ENCODE assay signal across 8 cellular contexts in genomic region chr7:90119178-90119971, GRCh38. TPM values are rescaled to one million over a fixed set of nuclear protein-coding genes. Genes with fewer than 3 reads are reported as not detected.
DNase-seq lines count a peak whose midpoint lies in the region; ATAC-seq and TF ChIP-seq lines count a peak whose summit lies in the region.

No MANE protein-coding gene starts in this region.

- no peaks in the 10 kb centered on the region for H3K27me3 ChIP-seq in right cardiac atrium (ENCODE audit: control insufficient read depth, insufficient read depth)

- peak; percentile 43 for ATAC-seq in activated naive CD8-positive, alpha-beta T cell treated with anti-CD3 and anti-CD28 coated beads, Interleukin-2, amount 50 U/mL, for 24 hours
- peak; percentile 95 for ATAC-seq in right cardiac atrium
- no peak for ATAC-seq in HG03135 (IDR thresholded peaks at IDR 0.05; ENCODE audit: unreplicated experiment)

- peaks cover 17% of the 10 kb centered on the region for H3K4me1 Mint-ChIP-seq in CD14-positive monocyte
- peaks cover 15% of the 10 kb centered on the region for H3K4me1 Mint-ChIP-seq in activated naive CD8-positive, alpha-beta T cell treated with anti-CD3 and anti-CD28 coated beads, Interleukin-2, amount 50 U/mL, for 24 hours

- H3K27ac Mint-ChIP-seq in CD14-positive monocyte: no peak overlapping the region
- no peak overlapping the region for H3K27ac Mint-ChIP-seq in activated naive CD8-positive, alpha-beta T cell treated with anti-CD3 and anti-CD28 coated beads, Interleukin-2, amount 50 U/mL, for 24 hours

- H3K36me3 Mint-ChIP-seq in CD14-positive monocyte: no peaks in the 10 kb centered on the region
- no peaks in the 10 kb centered on the region for H3K36me3 Mint-ChIP-seq in activated naive CD8-positive, alpha-beta T cell treated with anti-CD3 and anti-CD28 coated beads, Interleukin-2, amount 50 U/mL, for 24 hours (ENCODE audit: low read depth)

- DNase-seq in CD14-positive monocyte (ENCODE audit: low spot score) (no peak), NCI-H524 (lab: John Stamatoyannopoulos, UW) (peak; percentile 43 to 68), right cardiac atrium (peak; percentile 71 to 86 (median 86)), posterior cingulate gyrus (peak; percentile 44 to 96 (median 80)), MV-4-11 (lab: John Stamatoyannopoulos, UW) (no peak)
- DNase-seq in activated naive CD8-positive, alpha-beta T cell treated with anti-CD3 and anti-CD28 coated beads, Interleukin-2, amount 50 U/mL, for 24 hours: peak; percentile 35
- DNase-seq in effector CD4-positive, alpha-beta T cell: no peak

- peak overlapping the region; percentile 58 to 87 for H3K4me3 Mint-ChIP-seq in CD14-positive monocyte
- peak overlapping the region; percentile 78 for H3K4me3 Mint-ChIP-seq in activated naive CD8-positive, alpha-beta T cell treated with anti-CD3 and anti-CD28 coated beads, Interleukin-2, amount 50 U/mL, for 24 hours

- peak overlapping the region; percentile 63 for H3K4me3 ChIP-seq in right cardiac atrium (ENCODE audit: low read length)

- H3K9me3 ChIP-seq in right cardiac atrium (ENCODE audit: control insufficient read depth, low read length): no peaks in the 10 kb centered on the region

- peaks cover 29 to 37% (median 34%) of the 10 kb centered on the region in 3 donors for H3K27me3 Mint-ChIP-seq in CD14-positive monocyte (ENCODE audit: low read depth in 3 of 3)
- H3K27me3 Mint-ChIP-seq in activated naive CD8-positive, alpha-beta T cell treated with anti-CD3 and anti-CD28 coated beads, Interleukin-2, amount 50 U/mL, for 24 hours: peaks cover 27% of the 10 kb centered on the region

- H3K9me3 Mint-ChIP-seq in CD14-positive monocyte: peaks cover 0 to 12% (median 0%) of the 10 kb centered on the region in 7 donors
- H3K9me3 Mint-ChIP-seq in activated naive CD8-positive, alpha-beta T cell treated with anti-CD3 and anti-CD28 coated beads, Interleukin-2, amount 50 U/mL, for 24 hours: no peaks in the 10 kb centered on the region

- H3K4me1 ChIP-seq in right cardiac atrium (ENCODE audit: control insufficient read depth, insufficient read depth, low read length): no peaks in the 10 kb centered on the region

- intact Hi-C loops in CD14-positive monocyte (cut with micrococcal nuclease) (no loop called here), right cardiac atrium (cut with DNase I) (no loop called here), posterior cingulate gyrus (cut with DNase I) (no loop called here)

- 1% methylated on average over 58 of the region's 58 CpGs for WGBS in right cardiac atrium

- H3K27ac ChIP-seq in right cardiac atrium (ENCODE audit: low read length): peak overlapping the region; percentile 70

- no peak for TF ChIP-seq CTCF in CD14-positive monocyte (IDR thresholded peaks at IDR 0.05)

RNA-seq across cellular contexts. Expression of gene STEAP1, which starts 34.9 kb away (rescaled TPM):
- not detected for polyA plus RNA-seq in CD14-positive monocyte
- 1 to 10 TPM; 1.5 to 7.8 (median 3.1) TPM for total RNA-seq in right cardiac atrium
- polyA plus RNA-seq in right cardiac atrium: 1.9 TPM

Comparison
In these comparisons a context has a peak if more than half of its experiments do, and no peak if none do; other contexts are left out.
1. DNase-seq: peak in NCI-H524 (2 of 2), activated naive CD8-positive, alpha-beta T cell treated with anti-CD3 and anti-CD28 coated beads, Interleukin-2, amount 50 U/mL, for 24 hours (single experiment), right cardiac atrium (3 of 3) and posterior cingulate gyrus (10 of 10); none in CD14-positive monocyte (single experiment), effector CD4-positive, alpha-beta T cell (single experiment) and MV-4-11 (single experiment).